12 cellular contexts compared by ENCODE assay signal in the genomic region with DNA sequence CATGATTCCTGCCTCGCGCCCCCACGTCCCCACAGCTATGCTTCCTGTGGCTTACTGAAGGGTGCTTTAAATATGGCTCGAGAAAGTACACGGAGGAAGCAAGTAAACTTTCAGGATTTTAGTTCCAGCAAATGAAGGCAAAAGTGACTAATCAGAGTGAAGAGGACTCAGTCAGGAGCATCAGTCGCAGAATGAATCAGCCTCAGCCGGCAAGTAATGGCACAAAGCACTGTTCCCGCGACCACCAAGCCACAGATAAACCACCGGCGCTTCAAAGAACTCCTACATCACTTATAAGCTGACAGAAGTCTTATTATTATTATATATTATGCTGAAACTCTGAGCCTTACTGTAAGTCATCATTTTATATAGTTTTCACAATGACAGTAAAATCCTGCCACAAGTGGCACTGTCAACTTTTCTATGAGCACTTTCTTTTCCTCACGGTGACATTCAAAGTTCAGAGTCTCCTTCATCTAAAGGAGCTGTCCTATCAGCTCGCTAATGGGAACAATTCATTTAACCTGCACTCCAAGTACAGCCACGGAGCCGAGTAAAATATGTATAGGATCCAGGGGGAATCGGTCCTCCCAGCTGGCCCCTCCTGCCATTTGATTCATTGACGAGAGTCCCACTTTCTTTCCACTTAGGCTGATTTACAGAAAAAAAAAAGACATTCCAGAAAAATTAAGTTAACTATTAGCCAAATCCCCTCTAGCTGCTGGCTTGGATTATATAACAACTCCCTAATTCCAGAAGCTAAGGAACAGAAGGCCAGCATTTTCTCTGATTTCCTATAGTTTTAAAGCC.
DNase-seq lines count a peak whose midpoint lies in the region; ATAC-seq and TF ChIP-seq lines count a peak whose summit lies in the region.
"Had no signal": no experiment of that assay in that cellular context is flagged by ENCODE, and none has a peak within 500 bp of the region (broad histone marks: within the 10 kb centered on the region; RNA-seq: fewer than 3 reads in every experiment).

No MANE protein-coding gene starts in this region.

- no peak overlapping the region for H3K4me3 ChIP-seq in SK-N-SH (ENCODE audit: low read depth in 2 of 2, low read length in 1 of 2)
- H3K4me3 ChIP-seq in suprapubic skin = no peak overlapping the region
- H3K4me3 ChIP-seq: gastroesophageal sphincter, thyroid gland had no signal

- no peak overlapping the region for H3K9ac ChIP-seq in SK-N-SH

- TF ChIP-seq EP300 in SK-N-SH (IDR thresholded peaks at IDR 0.05; ENCODE audit: borderline replicate concordance in 1 of 2, low read depth in 1 of 2, low read length in 1 of 2) = no peak
- no peak for TF ChIP-seq EP300 in suprapubic skin (IDR thresholded peaks at IDR 0.05)

- CTCF ChIA-PET in SK-N-SH (lab: Yijun Ruan, JAX) = no interaction called here

- DNase-seq in SK-N-SH (no peak), amniotic epithelial cell (ENCODE audit: low read depth) (peak; percentile 41), suprapubic skin (ENCODE audit: low spot score in 2 of 2) (no peak), AG20443 (ENCODE audit: low spot score) (no peak)
- peak; percentile 68 for DNase-seq in stimulated activated CD4-positive, alpha-beta T cell treated with anti-CD3 and anti-CD28 coated beads, Interleukin-12 subunit alpha, Interleukin-12 subunit beta, amount 100 ng/mL, for 4 hours
- DNase-seq: amniotic stem cell, GOT3, thyroid gland had no signal

- no peaks in the 10 kb centered on the region for H3F3A ChIP-seq in SK-N-SH (replicated peaks; ENCODE audit: insufficient read depth)

- POLR2A ChIA-PET in SK-N-SH (lab: Yijun Ruan, JAX) = no interaction called here

- H3K9me2 ChIP-seq in SK-N-SH = no peaks in the 10 kb centered on the region

- no peaks in the 10 kb centered on the region for H4K20me1 ChIP-seq in SK-N-SH (ENCODE audit: insufficient read depth)

- H3K27me3 ChIP-seq in SK-N-SH (ENCODE audit: insufficient read depth) (no peaks in the 10 kb centered on the region), suprapubic skin (no peaks in the 10 kb centered on the region)
- H3K27me3 ChIP-seq: gastroesophageal sphincter, thyroid gland had no signal

- H3K4me2 ChIP-seq in SK-N-SH = no peak overlapping the region

- no peak overlapping the region for H2AFZ ChIP-seq in SK-N-SH (ENCODE audit: low read depth)

- no peaks in the 10 kb centered on the region for H3K9me3 ChIP-seq in SK-N-SH
- H3K9me3 ChIP-seq in suprapubic skin = no peaks in the 10 kb centered on the region
- H3K9me3 ChIP-seq: gastroesophageal sphincter, thyroid gland had no signal

- TF ChIP-seq POLR2A in suprapubic skin (IDR thresholded peaks at IDR 0.05) = no peak

- H3K36me3 ChIP-seq in SK-N-SH (replicated peaks in 1 of 2; ENCODE audit: control insufficient read depth in 1 of 2, insufficient read depth in 2 of 2, low read length in 1 of 2) (no peaks in the 10 kb centered on the region), suprapubic skin (no peaks in the 10 kb centered on the region)
- H3K36me3 ChIP-seq: gastroesophageal sphincter, thyroid gland had no signal

- 72% methylated on average over 17 of the region's 17 CpGs for WGBS in SK-N-SH (ENCODE audit: low lambda C conversion rate)
- 79% methylated on average over 17 of the region's 17 CpGs for WGBS in suprapubic skin

- no peaks in the 10 kb centered on the region for H3K4me1 ChIP-seq in SK-N-SH (ENCODE audit: control insufficient read depth in 1 of 2, insufficient read depth in 2 of 2, low read depth in 1 of 2, low read length in 1 of 2)
- no peaks in the 10 kb centered on the region for H3K4me1 ChIP-seq in suprapubic skin
- H3K4me1 ChIP-seq: thyroid gland had no signal

- H3K27ac ChIP-seq in SK-N-SH (ENCODE audit: low read depth in 2 of 2, low read length in 1 of 2) (no peak overlapping the region), suprapubic skin (no peak overlapping the region)
- H3K27ac ChIP-seq: gastroesophageal sphincter, thyroid gland had no signal

- no peak for TF ChIP-seq CTCF in SK-N-SH (IDR thresholded peaks at IDR 0.05)
- TF ChIP-seq CTCF in suprapubic skin (IDR thresholded peaks at IDR 0.05) = no peak

- no peaks in the 10 kb centered on the region for H3K79me2 ChIP-seq in SK-N-SH (ENCODE audit: insufficient read depth)

- ATAC-seq in SK-N-SH treated with all-trans-retinoic acid at 6 μM for 48 hours (no peak), HG02884 (IDR thresholded peaks at IDR 0.05; ENCODE audit: unreplicated experiment) (no peak), GM21619 (IDR thresholded peaks at IDR 0.05; ENCODE audit: unreplicated experiment) (no peak)
- ATAC-seq: gastroesophageal sphincter had no signal

- no peak for TF ChIP-seq RAD21 in SK-N-SH (IDR thresholded peaks at IDR 0.05; ENCODE audit: low read length)

TF ChIP-seq in SK-N-SH treated with all-trans-retinoic acid at 6 μM for 48 hours, 23 proteins besides CTCF, POLR2A, EP300 and RAD21:
- TF ChIP-seq, protein P1, sequence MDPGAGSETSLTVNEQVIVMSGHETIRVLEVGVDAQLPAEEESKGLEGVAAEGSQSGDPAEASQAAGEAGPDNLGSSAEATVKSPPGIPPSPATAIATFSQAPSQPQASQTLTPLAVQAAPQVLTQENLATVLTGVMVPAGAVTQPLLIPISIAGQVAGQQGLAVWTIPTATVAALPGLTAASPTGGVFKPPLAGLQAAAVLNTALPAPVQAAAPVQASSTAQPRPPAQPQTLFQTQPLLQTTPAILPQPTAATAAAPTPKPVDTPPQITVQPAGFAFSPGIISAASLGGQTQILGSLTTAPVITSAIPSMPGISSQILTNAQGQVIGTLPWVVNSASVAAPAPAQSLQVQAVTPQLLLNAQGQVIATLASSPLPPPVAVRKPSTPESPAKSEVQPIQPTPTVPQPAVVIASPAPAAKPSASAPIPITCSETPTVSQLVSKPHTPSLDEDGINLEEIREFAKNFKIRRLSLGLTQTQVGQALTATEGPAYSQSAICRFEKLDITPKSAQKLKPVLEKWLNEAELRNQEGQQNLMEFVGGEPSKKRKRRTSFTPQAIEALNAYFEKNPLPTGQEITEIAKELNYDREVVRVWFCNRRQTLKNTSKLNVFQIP (CRISPR knock-in tag; IDR thresholded peaks at IDR 0.05; ENCODE audit: borderline replicate concordance, low read depth) = no peak
- TF ChIP-seq ZFP3 (CRISPR knock-in tag; IDR thresholded peaks at IDR 0.05) = peak; percentile 48; the same call in 1 of the 2 replicates
TF ChIP-seq in SK-N-SH treated with all-trans-retinoic acid at 6 μM for 48 hours: peak in this region for 1.

TF ChIP-seq in SK-N-SH, 30 proteins besides CTCF, POLR2A, EP300 and RAD21 (continues in another document):
- TF ChIP-seq, protein P2, sequence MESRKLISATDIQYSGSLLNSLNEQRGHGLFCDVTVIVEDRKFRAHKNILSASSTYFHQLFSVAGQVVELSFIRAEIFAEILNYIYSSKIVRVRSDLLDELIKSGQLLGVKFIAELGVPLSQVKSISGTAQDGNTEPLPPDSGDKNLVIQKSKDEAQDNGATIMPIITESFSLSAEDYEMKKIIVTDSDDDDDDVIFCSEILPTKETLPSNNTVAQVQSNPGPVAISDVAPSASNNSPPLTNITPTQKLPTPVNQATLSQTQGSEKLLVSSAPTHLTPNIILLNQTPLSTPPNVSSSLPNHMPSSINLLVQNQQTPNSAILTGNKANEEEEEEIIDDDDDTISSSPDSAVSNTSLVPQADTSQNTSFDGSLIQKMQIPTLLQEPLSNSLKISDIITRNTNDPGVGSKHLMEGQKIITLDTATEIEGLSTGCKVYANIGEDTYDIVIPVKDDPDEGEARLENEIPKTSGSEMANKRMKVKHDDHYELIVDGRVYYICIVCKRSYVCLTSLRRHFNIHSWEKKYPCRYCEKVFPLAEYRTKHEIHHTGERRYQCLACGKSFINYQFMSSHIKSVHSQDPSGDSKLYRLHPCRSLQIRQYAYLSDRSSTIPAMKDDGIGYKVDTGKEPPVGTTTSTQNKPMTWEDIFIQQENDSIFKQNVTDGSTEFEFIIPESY (IDR thresholded peaks at IDR 0.05; ENCODE audit: borderline replicate concordance, low read depth) = no peak
- no peak for TF ChIP-seq ELF1 (IDR thresholded peaks at IDR 0.05)
- no peak for TF ChIP-seq MEF2A (IDR thresholded peaks at IDR 0.05; ENCODE audit: borderline replicate concordance, low read depth)
- no peak for TF ChIP-seq CHD2 (IDR thresholded peaks at IDR 0.05; ENCODE audit: low read length, partially characterized antibody)
- no peak for TF ChIP-seq TEAD4 (IDR thresholded peaks at IDR 0.05; ENCODE audit: borderline replicate concordance, insufficient read depth)
- no peak for TF ChIP-seq RXRA (IDR thresholded peaks at IDR 0.05; ENCODE audit: borderline replicate concordance, low read depth)
- TF ChIP-seq EZH2phosphoT487 (IDR thresholded peaks at IDR 0.05; ENCODE audit: borderline replicate concordance, low read depth) = no peak
- TF ChIP-seq TAF1 (IDR thresholded peaks at IDR 0.05; ENCODE audit: borderline replicate concordance, low read depth, low read length) = no peak
- TF ChIP-seq JUND (IDR thresholded peaks at IDR 0.05) = no peak
- TF ChIP-seq, protein P3, sequence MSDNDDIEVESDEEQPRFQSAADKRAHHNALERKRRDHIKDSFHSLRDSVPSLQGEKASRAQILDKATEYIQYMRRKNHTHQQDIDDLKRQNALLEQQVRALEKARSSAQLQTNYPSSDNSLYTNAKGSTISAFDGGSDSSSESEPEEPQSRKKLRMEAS (IDR thresholded peaks at IDR 0.05; ENCODE audit: low read depth) = no peak
- TF ChIP-seq PBX3 (IDR thresholded peaks at IDR 0.05) = no peak
- no peak for TF ChIP-seq FOSL2 (IDR thresholded peaks at IDR 0.05; ENCODE audit: borderline replicate concordance, low read depth)
- TF ChIP-seq NFIC (IDR thresholded peaks at IDR 0.05; ENCODE audit: borderline replicate concordance) = no peak
- no peak for TF ChIP-seq FOXM1 (IDR thresholded peaks at IDR 0.05; ENCODE audit: low read depth)
- TF ChIP-seq GATA2 (CRISPR knock-in tag; IDR thresholded peaks at IDR 0.05) = no peak
- TF ChIP-seq USF1 (IDR thresholded peaks at IDR 0.05; ENCODE audit: borderline replicate concordance, low read depth) = no peak

Comparison
In these comparisons a context has a peak if more than half of its experiments do, and no peak if none do; other contexts are left out.
1. DNase-seq: peak in amniotic epithelial cell (single experiment) and stimulated activated CD4-positive, alpha-beta T cell treated with anti-CD3 and anti-CD28 coated beads, Interleukin-12 subunit alpha, Interleukin-12 subunit beta, amount 100 ng/mL, for 4 hours (single experiment); none in SK-N-SH (single experiment), suprapubic skin (0 of 2) and AG20443 (single experiment).